ENCODE assay signal across 8 cellular contexts in genomic region chr5:163504091-163504931, GRCh38. TPM values are rescaled to one million over a fixed set of nuclear protein-coding genes. Genes with fewer than 3 reads are reported as not detected.
DNase-seq lines count a peak whose midpoint lies in the region; ATAC-seq lines count a peak whose summit lies in the region.

No MANE protein-coding gene starts in this region.

- no peaks in the 10 kb centered on the region for H3K9me3 Mint-ChIP-seq in activated CD4-positive, alpha-beta T cell treated with anti-CD3 and anti-CD28 coated beads, Interleukin-2, amount 10 ng/mL, durations not matched to agents 24 days and 14 days
- H3K9me3 Mint-ChIP-seq in memory B cell, result no peaks in the 10 kb centered on the region

- peaks cover 20% of the 10 kb centered on the region for H3K36me3 Mint-ChIP-seq in activated CD4-positive, alpha-beta T cell treated with anti-CD3 and anti-CD28 coated beads, Interleukin-2, amount 10 ng/mL, durations not matched to agents 24 days and 14 days (ENCODE audit: low read depth)
- no peaks in the 10 kb centered on the region for H3K36me3 Mint-ChIP-seq in memory B cell

- DNase-seq in DMS79 (lab: John Stamatoyannopoulos, UW) (peak; percentile 36), MG63 (peak; percentile 81), memory B cell (ENCODE audit: low spot score in 2 of 2) (peak in 1 of 2 donors; percentile 2), NCI-H226 (no peak)
- peak; percentile 80 for DNase-seq in activated CD4-positive, alpha-beta T cell treated with anti-CD3 and anti-CD28 coated beads, Interleukin-2, amount 10 ng/mL, durations not matched to agents 24 days and 14 days
- DNase-seq in effector memory CD4-positive, alpha-beta T cell, result peak in 1 of 3 donors; percentile 11
- peak; percentile 63 for DNase-seq in stimulated activated CD8-positive, alpha-beta memory T cell treated with anti-CD3 and anti-CD28 coated beads, Interleukin-4, amount 100 ng/mL, for 48 hours

- peak overlapping the region; percentile 93 for H3K4me3 Mint-ChIP-seq in activated CD4-positive, alpha-beta T cell treated with anti-CD3 and anti-CD28 coated beads, Interleukin-2, amount 10 ng/mL, durations not matched to agents 24 days and 14 days
- H3K4me3 Mint-ChIP-seq in memory B cell, result peak overlapping the region; percentile 89

- no peaks in the 10 kb centered on the region for H3K36me3 ChIP-seq in MG63
- no peaks in the 10 kb centered on the region for H3K36me3 ChIP-seq in effector memory CD4-positive, alpha-beta T cell (ENCODE audit: control insufficient read depth, insufficient read depth, low read length)

- intact Hi-C loops in activated CD4-positive, alpha-beta T cell treated with anti-CD3 and anti-CD28 coated beads, Interleukin-2, amount 10 ng/mL, durations not matched to agents 24 days and 14 days (cut with micrococcal nuclease), result loop anchor here (5.0 kb wide), 1 partner anchor 192 kb away; no protein-coding TSS in a partner anchor

- H3K27me3 Mint-ChIP-seq in activated CD4-positive, alpha-beta T cell treated with anti-CD3 and anti-CD28 coated beads, Interleukin-2, amount 10 ng/mL, durations not matched to agents 24 days and 14 days, result peaks cover 2% of the 10 kb centered on the region
- H3K27me3 Mint-ChIP-seq in memory B cell, result no peaks in the 10 kb centered on the region

- H3K27ac ChIP-seq in effector memory CD4-positive, alpha-beta T cell (ENCODE audit: insufficient read depth, low read length, poor library complexity, severe bottlenecking), result peak overlapping the region; percentile 98

- ATAC-seq in memory B cell (ENCODE audit: low read depth) (no peak), HG02870 (IDR thresholded peaks at IDR 0.05; ENCODE audit: unreplicated experiment) (no peak)

- H3K27me3 ChIP-seq in MG63, result no peaks in the 10 kb centered on the region
- H3K27me3 ChIP-seq in effector memory CD4-positive, alpha-beta T cell (replicated peaks; ENCODE audit: control insufficient read depth, insufficient read depth, low read length, poor library complexity, severe bottlenecking), result no peaks in the 10 kb centered on the region

- peak overlapping the region; percentile 97 for H3K27ac Mint-ChIP-seq in activated CD4-positive, alpha-beta T cell treated with anti-CD3 and anti-CD28 coated beads, Interleukin-2, amount 10 ng/mL, durations not matched to agents 24 days and 14 days
- peak overlapping the region; percentile 100 for H3K27ac Mint-ChIP-seq in memory B cell

- H3K4me1 Mint-ChIP-seq in activated CD4-positive, alpha-beta T cell treated with anti-CD3 and anti-CD28 coated beads, Interleukin-2, amount 10 ng/mL, durations not matched to agents 24 days and 14 days, result peaks cover 37% of the 10 kb centered on the region
- peaks cover 35% of the 10 kb centered on the region for H3K4me1 Mint-ChIP-seq in memory B cell

- H3K4me1 ChIP-seq in effector memory CD4-positive, alpha-beta T cell (ENCODE audit: control insufficient read depth, insufficient read depth, low read length, poor library complexity, severe bottlenecking), result peaks cover 21% of the 10 kb centered on the region

- H3K9me3 ChIP-seq in MG63, result no peaks in the 10 kb centered on the region
- H3K9me3 ChIP-seq in effector memory CD4-positive, alpha-beta T cell (ENCODE audit: control insufficient read depth, low read length), result no peaks in the 10 kb centered on the region

- peak overlapping the region; percentile 81 for H3K4me3 ChIP-seq in MG63
- peak overlapping the region; percentile 83 for H3K4me3 ChIP-seq in effector memory CD4-positive, alpha-beta T cell (ENCODE audit: insufficient read depth, low read depth, low read length, poor library complexity, severe bottlenecking)

RNA-seq across cellular contexts. Expression of gene MAT2B, which starts 1.1 kb away (rescaled TPM):
- total RNA-seq in MG63 (2014; rRNA removed; shearing (Covaris generic); ENCODE audit: low replicate concordance), result 36.8 and 90.5 TPM in 2 replicates
- 104 and 105 TPM in 2 replicates for total RNA-seq in activated CD4-positive, alpha-beta T cell treated with anti-CD3 and anti-CD28 coated beads, Interleukin-2, amount 10 ng/mL, durations not matched to agents 24 days and 14 days

RNA-seq across cellular contexts. Expression of gene HMMR, which starts 43.9 kb away (rescaled TPM):
- total RNA-seq in MG63 (2014; rRNA removed; shearing (Covaris generic); ENCODE audit: low replicate concordance), result 73.4 and 102 TPM in 2 replicates
- 29.1 and 30.8 TPM in 2 replicates for total RNA-seq in activated CD4-positive, alpha-beta T cell treated with anti-CD3 and anti-CD28 coated beads, Interleukin-2, amount 10 ng/mL, durations not matched to agents 24 days and 14 days

RNA-seq across cellular contexts. Expression of gene NUDCD2, which starts 44.4 kb away (rescaled TPM):
- total RNA-seq in MG63 (2014; rRNA removed; shearing (Covaris generic); ENCODE audit: low replicate concordance), result 16.4 and 62.7 TPM in 2 replicates
- total RNA-seq in activated CD4-positive, alpha-beta T cell treated with anti-CD3 and anti-CD28 coated beads, Interleukin-2, amount 10 ng/mL, durations not matched to agents 24 days and 14 days, result 44.5 and 50.3 TPM in 2 replicates
